9 cellular contexts compared by ENCODE assay signal in genomic region chr14:49687942-49688700, GRCh38. TPM values are rescaled to one million over a fixed set of nuclear protein-coding genes. Genes with fewer than 3 reads are reported as not detected.
A peak's percentile ranks its signal among the peaks of the same experiment; 100 is the strongest.
DNase-seq lines count a peak whose midpoint lies in the region; ATAC-seq, FAIRE-seq and TF ChIP-seq lines count a peak whose summit lies in the region.
"Had no signal": no experiment of that assay in that cellular context is flagged by ENCODE, and none has a peak within 500 bp of the region (broad histone marks: within the 10 kb centered on the region; RNA-seq: fewer than 3 reads in every experiment).

TSS of gene POLE2 (minus strand) at chr14:49688214. CDS start at chr14:49688203, 11 bp downstream.

- no peak for FAIRE-seq in HepG2 (lab: Jason Lieb, UNC)
- FAIRE-seq: TTC549 had no signal

- peak; percentile 79 to 82; a peak in 3 of 4 replicates for TF ChIP-seq POLR2A in HepG2 (IDR thresholded peaks at IDR 0.05; ENCODE audit: insufficient read depth in 1 of 2, low read depth in 2 of 2, low read length in 2 of 2)

- no peaks in the 10 kb centered on the region for H4K20me1 ChIP-seq in HepG2 (ENCODE audit: insufficient read depth, low read length)

- H3K27ac ChIP-seq in HepG2 (ENCODE audit: extremely low read length, insufficient read depth, low read length) = peak within 1 kb of the TSS; percentile 72

- no peak; the same call in 1 of the 2 replicates for TF ChIP-seq RAD21 in HepG2 (CRISPR knock-in tag; IDR thresholded peaks at IDR 0.05)

- peak within 1 kb of the TSS; percentile 94 for H3K27ac Mint-ChIP-seq in activated CD4-positive, alpha-beta T cell treated with anti-CD3 and anti-CD28 coated beads, Interleukin-2, amount 10 ng/mL, durations not matched to agents 7 days and 5 days
- peak within 1 kb of the TSS; percentile 86 for H3K27ac Mint-ChIP-seq in dendritic cell treated with granulocyte-macrophage colony-stimulating factor and Interleukin-4, amounts not matched to agents 40 ng/mL and 50 ng/mL, for 4 days

- BruUV-seq in HepG2 (replicated peaks; lab: Mats Ljungman, UMichigan) = no TSS peak

- TF ChIP-seq EP300 in HepG2 (IDR thresholded peaks at IDR 0.05; ENCODE audit: low read depth in 2 of 2, low read length in 2 of 2) (no peak), HepG2 (CRISPR knock-in tag; IDR thresholded peaks at IDR 0.05; ENCODE audit: borderline replicate concordance) (no peak)

- no peaks in the 10 kb centered on the region for H3K9me3 ChIP-seq in HepG2 (ENCODE audit: low read length)

- peaks cover 0 to 1% of the 10 kb centered on the region in 2 experiments; a peak in 1 of 5 replicates for H3K36me3 ChIP-seq in HepG2 (replicated peaks in 1 of 2; ENCODE audit: control insufficient read depth in 1 of 2, insufficient read depth in 2 of 2, low read length in 2 of 2)

- ATAC-seq in GM19023 (IDR thresholded peaks at IDR 0.05; ENCODE audit: unreplicated experiment) = peak; percentile 82
- ATAC-seq in HG03196 (IDR thresholded peaks at IDR 0.05; ENCODE audit: unreplicated experiment) = peak; percentile 84
- ATAC-seq in HepG2 = peak; percentile 91

- peak within 1 kb of the TSS; percentile 83 for H3K9ac ChIP-seq in HepG2 (ENCODE audit: insufficient read depth, low read depth, low read length)

- peaks cover 48% of the 10 kb centered on the region for H3K4me1 ChIP-seq in HepG2 (ENCODE audit: insufficient read depth, low read length)

- intact Hi-C loops in dendritic cell treated with granulocyte-macrophage colony-stimulating factor and Interleukin-4, amounts not matched to agents 40 ng/mL and 50 ng/mL, for 4 days (cut with micrococcal nuclease) = loop anchor here (5.0 kb wide), 1 partner anchor 51 kb away; the partner anchor contains the start of gene DNAAF2
- intact Hi-C loops in HepG2 (cut with micrococcal nuclease; ENCODE audit: unreplicated experiment) = no loop called here

- H3K4me3 Mint-ChIP-seq in activated CD4-positive, alpha-beta T cell treated with anti-CD3 and anti-CD28 coated beads, Interleukin-2, amount 10 ng/mL, durations not matched to agents 7 days and 5 days = peak within 1 kb of the TSS; percentile 90
- peak within 1 kb of the TSS; percentile 81 for H3K4me3 Mint-ChIP-seq in dendritic cell treated with granulocyte-macrophage colony-stimulating factor and Interleukin-4, amounts not matched to agents 40 ng/mL and 50 ng/mL, for 4 days

- in situ Hi-C loops in HepG2 (cut with HindIII; ENCODE audit: extremely low pct_ligation_motif_present, low pct_unique_long_range_greater_than_20kb) = no loop called here

- CTCF ChIA-PET in activated CD4-positive, alpha-beta T cell treated with anti-CD3 and anti-CD28 coated beads, Interleukin-2, amount 10 ng/mL, durations not matched to agents 7 days and 5 days (lab: Charles Lee) = interaction anchor here (0.9 to 2.4 kb wide), 6 partner anchors 11 to 102 kb away, joined by 3 to 9 read pairs (median 4); partner anchors contain the start of gene RPS29
- CTCF ChIA-PET in HepG2 (lab: Yijun Ruan, JAX; ENCODE audit: low intra/inter-chr PET ratio, low total read pairs) = no interaction called here

- TF ChIP-seq CTCF in HepG2 (CRISPR knock-in tag; IDR thresholded peaks at IDR 0.05) = peak; percentile 36

- H3K36me3 Mint-ChIP-seq in activated CD4-positive, alpha-beta T cell treated with anti-CD3 and anti-CD28 coated beads, Interleukin-2, amount 10 ng/mL, durations not matched to agents 7 days and 5 days (ENCODE audit: low read depth) = peaks cover 15% of the 10 kb centered on the region
- H3K36me3 Mint-ChIP-seq in dendritic cell treated with granulocyte-macrophage colony-stimulating factor and Interleukin-4, amounts not matched to agents 40 ng/mL and 50 ng/mL, for 4 days (ENCODE audit: low read depth) = no peaks in the 10 kb centered on the region

- peaks cover 55% of the 10 kb centered on the region for H3K4me1 Mint-ChIP-seq in activated CD4-positive, alpha-beta T cell treated with anti-CD3 and anti-CD28 coated beads, Interleukin-2, amount 10 ng/mL, durations not matched to agents 7 days and 5 days
- peaks cover 37% of the 10 kb centered on the region for H3K4me1 Mint-ChIP-seq in dendritic cell treated with granulocyte-macrophage colony-stimulating factor and Interleukin-4, amounts not matched to agents 40 ng/mL and 50 ng/mL, for 4 days (ENCODE audit: low read depth)

- H3K79me2 ChIP-seq in HepG2 (ENCODE audit: insufficient read depth, low read length) = peaks cover 25% of the 10 kb centered on the region

- no peaks in the 10 kb centered on the region for H3K27me3 Mint-ChIP-seq in activated CD4-positive, alpha-beta T cell treated with anti-CD3 and anti-CD28 coated beads, Interleukin-2, amount 10 ng/mL, durations not matched to agents 7 days and 5 days
- no peaks in the 10 kb centered on the region for H3K27me3 Mint-ChIP-seq in dendritic cell treated with granulocyte-macrophage colony-stimulating factor and Interleukin-4, amounts not matched to agents 40 ng/mL and 50 ng/mL, for 4 days

- 29% methylated on average over 36 of the region's 67 CpGs for WGBS in HepG2 (ENCODE audit: low lambda C conversion rate)

- peak within 1 kb of the TSS; percentile 65 for H2AFZ ChIP-seq in HepG2 (ENCODE audit: low read length)

- peak within 1 kb of the TSS; percentile 81 for H3K4me2 ChIP-seq in HepG2 (ENCODE audit: low read depth, low read length)

- H3K4me3 ChIP-seq in HepG2 (replicated peaks in 1 of 3; ENCODE audit: insufficient read depth in 1 of 3, low read depth in 2 of 3, low read length in 3 of 3) = peak within 1 kb of the TSS; percentile 73 to 88 (median 81)

- DNase-seq in AML-193 (lab: John Stamatoyannopoulos, UW) (peak; percentile 58 to 60), NCI-H510A treated with DMSO at 0.1 percent for 48 hours (lab: John Stamatoyannopoulos, UW) (peak; percentile 65), HepG2 (ENCODE audit: low spot score) (peak; percentile 55)
- peak; percentile 77 for DNase-seq in activated CD4-positive, alpha-beta T cell treated with anti-CD3 and anti-CD28 coated beads, Interleukin-2, amount 10 ng/mL, durations not matched to agents 7 days and 5 days
- DNase-seq in stimulated activated CD4-positive, alpha-beta T cell treated with anti-CD3 and anti-CD28 coated beads, Interleukin-2, amount 100 ng/mL, for 48 hours = peak; percentile 74 to 82

- H3K27me3 ChIP-seq in HepG2 (ENCODE audit: control insufficient read depth in 1 of 2, insufficient read depth in 2 of 2, low read length in 2 of 2) = no peaks in the 10 kb centered on the region; a peak in 1 of 5 replicates

- POLR2A ChIA-PET in activated CD4-positive, alpha-beta T cell treated with anti-CD3 and anti-CD28 coated beads, Interleukin-2, amount 10 ng/mL, durations not matched to agents 7 days and 5 days (lab: Charles Lee) = interaction anchor here (1.3 kb wide), 1 partner anchor 80 kb away, joined by 4 read pairs; the partner anchor contains the start of gene KLHDC2
- POLR2A ChIA-PET in HepG2 (lab: Yijun Ruan, JAX) = interaction anchor here (0.6 to 3.5 kb wide), 10 partner anchors 10 to 165 kb away, joined by 3 to 28 read pairs (median 6); partner anchors contain the start of genes DNAAF2, KLHDC2, MGAT2 and NEMF

- no peaks in the 10 kb centered on the region for H3K9me3 Mint-ChIP-seq in activated CD4-positive, alpha-beta T cell treated with anti-CD3 and anti-CD28 coated beads, Interleukin-2, amount 10 ng/mL, durations not matched to agents 7 days and 5 days
- no peaks in the 10 kb centered on the region for H3K9me3 Mint-ChIP-seq in dendritic cell treated with granulocyte-macrophage colony-stimulating factor and Interleukin-4, amounts not matched to agents 40 ng/mL and 50 ng/mL, for 4 days

TF ChIP-seq in HepG2, 621 proteins besides CTCF, POLR2A, EP300 and RAD21 (continues in another document):
- TF ChIP-seq ZNF496 (CRISPR knock-in tag; IDR thresholded peaks at IDR 0.05; ENCODE audit: insufficient replicate concordance) (no peak), IRF2 (CRISPR knock-in tag; IDR thresholded peaks at IDR 0.05) (peak; percentile 14; the same call in 1 of the 2 replicates), HOXA9 (CRISPR knock-in tag; IDR thresholded peaks at IDR 0.05; ENCODE audit: borderline replicate concordance) (0 out of 2 replicates have a peak, but pooled peaks have one; percentile 43), WIZ (CRISPR knock-in tag; IDR thresholded peaks at IDR 0.05) (peak; percentile 78), CREB1 (IDR thresholded peaks at IDR 0.05) (no peak), CREB1 (CRISPR knock-in tag; IDR thresholded peaks at IDR 0.05) (no peak), LCORL (IDR thresholded peaks at IDR 0.05) (no peak), LCORL (CRISPR knock-in tag; IDR thresholded peaks at IDR 0.05) (0 out of 2 replicates have a peak, but pooled peaks have one; percentile 19), YEATS2 (CRISPR knock-in tag; IDR thresholded peaks at IDR 0.05; ENCODE audit: borderline replicate concordance) (peak; percentile 58; the same call in 1 of the 2 replicates), U2AF2 (IDR thresholded peaks at IDR 0.05; ENCODE audit: low read depth, low read length) (no peak), ZNF572 (CRISPR knock-in tag; IDR thresholded peaks at IDR 0.05) (peak; percentile 94)

RNA-seq across cellular contexts. Expression of gene POLE2, which starts in this region (rescaled TPM):
- total RNA-seq in activated CD4-positive, alpha-beta T cell treated with anti-CD3 and anti-CD28 coated beads, Interleukin-2, amount 10 ng/mL, durations not matched to agents 7 days and 5 days = 10 to 100 TPM; 32.3 to 35.7 TPM
- total RNA-seq in HepG2 (2016; rRNA removed; fragmentation: Illumina TruSeq; extraction: Trizol) = 37.0 and 41.3 TPM in 2 replicates
- total RNA-seq in HepG2 (2016; cell fraction: cytosol; rRNA removed; fragmentation: Illumina TruSeq; extraction: Trizol; ENCODE audit: low read depth) = 31.1 and 31.4 TPM in 2 replicates
- total RNA-seq in HepG2 (2016; cell fraction: insoluble cytoplasmic fraction; rRNA removed; fragmentation: Illumina TruSeq; extraction: Trizol) = 40.2 and 40.4 TPM in 2 replicates
- 17.9 and 20.6 TPM in 2 replicates for total RNA-seq in HepG2 (2016; cell fraction: membrane; rRNA removed; fragmentation: Illumina TruSeq; extraction: Trizol)
- total RNA-seq in HepG2 (2016; cell fraction: nucleus; rRNA removed; fragmentation: Illumina TruSeq; extraction: Trizol) = 36.9 and 37.3 TPM in 2 replicates
- 9.7 and 16.6 TPM in 2 replicates for polyA plus RNA-seq in HepG2 (2011; rRNA removed)
- polyA plus RNA-seq in HepG2 (2011; cell fraction: cytosol; rRNA removed) = 5.1 and 5.5 TPM in 2 replicates
- 15.5 and 19.0 TPM in 2 replicates for polyA plus RNA-seq in HepG2 (2011; cell fraction: nucleus; rRNA removed)
- 2.3 and 8.2 TPM in 2 replicates for polyA plus RNA-seq in HepG2 (2012)
- 5.4 and 6.7 TPM in 2 replicates for polyA plus RNA-seq in HepG2 (2016; cell fraction: cytosol; fragmentation: Illumina TruSeq; extraction: Trizol; ENCODE audit: low read depth)
- 33.0 and 34.7 TPM in 2 replicates for polyA plus RNA-seq in HepG2 (2016; cell fraction: insoluble cytoplasmic fraction; fragmentation: Illumina TruSeq; extraction: Trizol; ENCODE audit: low read depth)
- polyA plus RNA-seq in HepG2 (2016; cell fraction: membrane; fragmentation: Illumina TruSeq; extraction: Trizol; ENCODE audit: low read depth) = 10.3 and 12.0 TPM in 2 replicates
- polyA plus RNA-seq in HepG2 (2016; cell fraction: nucleus; fragmentation: Illumina TruSeq; extraction: Trizol; ENCODE audit: insufficient read depth, low read depth) = 38.0 and 42.8 TPM in 2 replicates
- 11.9 and 26.9 TPM in 2 replicates for polyA minus RNA-seq in HepG2 (2011; rRNA and poly(A)+ RNA removed; ENCODE audit: low replicate concordance)
- 2.1 and 2.3 TPM in 2 replicates for polyA minus RNA-seq in HepG2 (2011; cell fraction: cytosol; rRNA and poly(A)+ RNA removed)
- polyA minus RNA-seq in HepG2 (2011; cell fraction: nucleus; rRNA and poly(A)+ RNA removed) = 12.2 and 24.7 TPM in 2 replicates

Comparison
In these comparisons a context has a peak if more than half of its experiments do, and no peak if none do; other contexts are left out.
1. Peak in every context shown above with its lines: DNase-seq, ATAC-seq, H3K4me3 ChIP-seq and H3K27ac ChIP-seq.